1 cellular context compared by ENCODE assay signal in the genomic region with DNA sequence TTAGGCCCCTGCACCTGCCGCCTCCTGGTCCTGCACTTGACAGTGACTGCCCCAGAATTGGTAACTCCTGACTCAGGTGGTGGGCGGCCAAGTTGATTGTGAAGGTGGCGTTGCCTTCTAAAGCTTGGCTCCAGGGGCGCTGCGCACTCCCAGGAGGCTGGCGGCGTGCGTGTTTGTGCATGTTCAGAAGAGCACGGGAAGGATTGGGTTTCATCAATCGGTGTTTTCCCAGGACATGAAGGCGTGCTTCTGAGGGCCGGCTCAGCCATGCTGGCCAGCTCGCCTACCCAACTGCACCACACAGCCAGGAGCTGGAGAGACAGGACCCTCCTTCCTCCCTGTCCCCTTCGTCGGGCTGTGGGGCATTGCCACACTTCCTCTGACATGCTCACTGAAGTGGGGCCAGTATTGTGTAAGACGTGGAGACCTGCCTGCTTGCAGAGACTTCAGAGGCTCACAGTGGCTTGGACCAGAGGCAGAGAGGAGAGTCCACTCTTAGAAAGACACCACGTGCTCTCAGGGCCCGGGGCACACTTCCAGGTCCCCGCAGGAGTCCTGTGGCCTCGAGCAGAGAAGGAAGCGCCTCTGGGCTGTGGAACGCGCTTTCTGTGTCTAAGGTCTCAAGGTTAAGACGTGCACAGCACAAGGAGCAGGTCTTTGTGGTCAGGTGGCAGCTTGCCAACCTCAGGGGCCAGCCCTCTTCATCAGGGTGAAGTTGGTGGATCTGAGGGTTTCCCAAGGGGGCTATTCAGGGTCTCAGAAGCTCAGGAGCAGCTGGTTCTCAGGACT.
TF ChIP-seq lines count a peak whose summit lies in the region.

No MANE protein-coding gene starts in this region.

TF ChIP-seq in HCT116, 20 proteins besides CTCF, POLR2A, EP300 and RAD21 (continued from another document):
- TF ChIP-seq, protein P1, sequence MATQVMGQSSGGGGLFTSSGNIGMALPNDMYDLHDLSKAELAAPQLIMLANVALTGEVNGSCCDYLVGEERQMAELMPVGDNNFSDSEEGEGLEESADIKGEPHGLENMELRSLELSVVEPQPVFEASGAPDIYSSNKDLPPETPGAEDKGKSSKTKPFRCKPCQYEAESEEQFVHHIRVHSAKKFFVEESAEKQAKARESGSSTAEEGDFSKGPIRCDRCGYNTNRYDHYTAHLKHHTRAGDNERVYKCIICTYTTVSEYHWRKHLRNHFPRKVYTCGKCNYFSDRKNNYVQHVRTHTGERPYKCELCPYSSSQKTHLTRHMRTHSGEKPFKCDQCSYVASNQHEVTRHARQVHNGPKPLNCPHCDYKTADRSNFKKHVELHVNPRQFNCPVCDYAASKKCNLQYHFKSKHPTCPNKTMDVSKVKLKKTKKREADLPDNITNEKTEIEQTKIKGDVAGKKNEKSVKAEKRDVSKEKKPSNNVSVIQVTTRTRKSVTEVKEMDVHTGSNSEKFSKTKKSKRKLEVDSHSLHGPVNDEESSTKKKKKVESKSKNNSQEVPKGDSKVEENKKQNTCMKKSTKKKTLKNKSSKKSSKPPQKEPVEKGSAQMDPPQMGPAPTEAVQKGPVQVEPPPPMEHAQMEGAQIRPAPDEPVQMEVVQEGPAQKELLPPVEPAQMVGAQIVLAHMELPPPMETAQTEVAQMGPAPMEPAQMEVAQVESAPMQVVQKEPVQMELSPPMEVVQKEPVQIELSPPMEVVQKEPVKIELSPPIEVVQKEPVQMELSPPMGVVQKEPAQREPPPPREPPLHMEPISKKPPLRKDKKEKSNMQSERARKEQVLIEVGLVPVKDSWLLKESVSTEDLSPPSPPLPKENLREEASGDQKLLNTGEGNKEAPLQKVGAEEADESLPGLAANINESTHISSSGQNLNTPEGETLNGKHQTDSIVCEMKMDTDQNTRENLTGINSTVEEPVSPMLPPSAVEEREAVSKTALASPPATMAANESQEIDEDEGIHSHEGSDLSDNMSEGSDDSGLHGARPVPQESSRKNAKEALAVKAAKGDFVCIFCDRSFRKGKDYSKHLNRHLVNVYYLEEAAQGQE (IDR thresholded peaks at IDR 0.05; ENCODE audit: low read depth), result no peak
- no peak for TF ChIP-seq EZH2phosphoT487 (IDR thresholded peaks at IDR 0.05; ENCODE audit: borderline replicate concordance)
